Comparison of ENCODE assay signal across 9 cellular contexts in the genomic region with DNA sequence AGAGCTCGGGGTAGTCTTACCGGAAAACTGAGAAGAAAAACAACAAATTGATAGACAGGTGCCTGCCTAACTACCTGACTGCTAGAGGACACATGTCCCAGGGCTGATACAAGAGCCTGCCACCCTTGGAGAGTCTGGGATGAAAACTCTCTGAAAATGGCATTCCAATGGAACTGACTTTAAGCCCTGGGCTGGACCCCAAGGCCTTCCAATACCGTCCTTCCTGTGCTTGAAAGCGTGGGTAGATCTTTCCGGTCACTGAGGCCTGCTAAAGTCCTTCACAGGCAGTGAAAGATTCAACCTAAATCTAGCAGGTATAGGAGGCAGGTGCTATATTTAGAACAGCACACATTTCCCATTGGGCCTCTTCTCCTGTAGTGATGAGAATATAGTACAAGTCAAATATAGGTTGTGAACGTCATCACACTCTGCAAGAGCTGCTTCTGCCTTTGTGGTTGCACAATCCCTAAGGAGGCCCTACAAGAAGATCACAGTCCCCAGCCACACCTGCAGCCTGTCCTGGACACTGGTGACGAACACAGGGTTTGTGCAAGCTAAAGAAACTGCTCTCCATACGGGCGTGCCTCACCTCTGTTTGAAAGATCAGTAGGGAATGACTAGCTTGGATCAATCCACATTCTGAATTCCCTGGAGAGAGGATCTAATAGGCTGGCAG. TPM values are rescaled to one million over a fixed set of nuclear protein-coding genes. Genes with fewer than 3 reads are reported as not detected.
DNase-seq lines count a peak whose midpoint lies in the region; ATAC-seq and TF ChIP-seq lines count a peak whose summit lies in the region.
"Had no signal": no experiment of that assay in that cellular context is flagged by ENCODE, and none has a peak within 500 bp of the region (broad histone marks: within the 10 kb centered on the region; RNA-seq: fewer than 3 reads in every experiment).

No MANE protein-coding gene starts in this region.

- peak overlapping the region; percentile 96 for H3K4me3 ChIP-seq in OCI-LY3 (ENCODE audit: low read length)
- peak overlapping the region; percentile 68 to 82 for H3K4me3 ChIP-seq in duodenal mucosa (ENCODE audit: low read depth in 1 of 2, low read length in 2 of 2)
- peak overlapping the region; percentile 36 for H3K4me3 ChIP-seq in parathyroid adenoma (ENCODE audit: low read depth, low read length)

- H3K4me1 ChIP-seq in OCI-LY3 (ENCODE audit: low read length) (peaks cover 31% of the 10 kb centered on the region), duodenal mucosa (ENCODE audit: control insufficient read depth in 1 of 2, insufficient read depth in 2 of 2, low read length in 2 of 2) (peaks cover 9 to 14% of the 10 kb centered on the region in 2 donors), parathyroid adenoma (peaks cover 4% of the 10 kb centered on the region)

- H3K4me2 ChIP-seq in OCI-LY3 (ENCODE audit: low read length): peak overlapping the region; percentile 77
- peak overlapping the region; percentile 52 for H3K4me2 ChIP-seq in parathyroid adenoma (ENCODE audit: low read length)

- no peaks in the 10 kb centered on the region for H4K20me1 ChIP-seq in OCI-LY3 (ENCODE audit: insufficient read depth, low read length)

- peaks cover 36% of the 10 kb centered on the region for H3K79me2 ChIP-seq in OCI-LY3 (ENCODE audit: low read length)
- H3K79me2 ChIP-seq in parathyroid adenoma: no peaks in the 10 kb centered on the region

- peaks cover 16% of the 10 kb centered on the region for H3K36me3 ChIP-seq in OCI-LY3 (replicated peaks; ENCODE audit: low read depth, low read length)
- H3K36me3 ChIP-seq in duodenal mucosa (ENCODE audit: control insufficient read depth in 1 of 2, insufficient read depth in 2 of 2, low read length in 2 of 2): no peaks in the 10 kb centered on the region
- H3K36me3 ChIP-seq in parathyroid adenoma (ENCODE audit: control insufficient read depth, insufficient read depth, low read length): no peaks in the 10 kb centered on the region
- H3K36me3 ChIP-seq: pancreas had no signal

- no peak for TF ChIP-seq CTCF in GM20000 (IDR thresholded peaks at IDR 0.05; ENCODE audit: extremely low read depth, missing control alignments)
- no peak for TF ChIP-seq CTCF in OCI-LY3 (IDR thresholded peaks at IDR 0.05; ENCODE audit: low read depth, low read length)
- no peak for TF ChIP-seq CTCF in parathyroid adenoma (IDR thresholded peaks at IDR 0.05)

- H3K9ac ChIP-seq in OCI-LY3 (ENCODE audit: low read length): peak overlapping the region; percentile 67
- H3K9ac ChIP-seq in duodenal mucosa (ENCODE audit: low read depth in 1 of 2, low read length in 2 of 2): no peak overlapping the region
- no peak overlapping the region for H3K9ac ChIP-seq in parathyroid adenoma

- H3K27me3 ChIP-seq in OCI-LY3 (ENCODE audit: low read depth, low read length) (no peaks in the 10 kb centered on the region), duodenal mucosa (ENCODE audit: control insufficient read depth in 1 of 2, insufficient read depth in 2 of 2, low read length in 2 of 2) (no peaks in the 10 kb centered on the region), parathyroid adenoma (ENCODE audit: control insufficient read depth, insufficient read depth, low read length) (no peaks in the 10 kb centered on the region)
- H3K27me3 ChIP-seq: pancreas had no signal

- ATAC-seq in HG03442 (IDR thresholded peaks at IDR 0.05; ENCODE audit: unreplicated experiment): no peak

- H2AFZ ChIP-seq in OCI-LY3 (ENCODE audit: low read depth, low read length) (peak overlapping the region; percentile 82), parathyroid adenoma (peak overlapping the region; percentile 89)

- H3K27ac ChIP-seq in OCI-LY3 (ENCODE audit: low read length) (peak overlapping the region; percentile 1; the same call in 1 of the 2 replicates), duodenal mucosa (ENCODE audit: low read depth, low read length) (no peak overlapping the region), parathyroid adenoma (peak overlapping the region; percentile 36)

- DNase-seq in GM20000 (ENCODE audit: low spot score) (peak; percentile 17), NCI-H1092 treated with DMSO at 0.1 percent for 48 hours (lab: John Stamatoyannopoulos, UW) (no peak), mesenteric fat pad (ENCODE audit: low spot score) (no peak)
- no peak for DNase-seq in stimulated activated CD8-positive, alpha-beta memory T cell treated with anti-CD3 and anti-CD28 coated beads, Interleukin-4, amount 100 ng/mL, for 48 hours

- H3K9me3 ChIP-seq in OCI-LY3 (ENCODE audit: insufficient read depth, low read length) (no peaks in the 10 kb centered on the region), duodenal mucosa (ENCODE audit: control insufficient read depth in 1 of 2, low read length in 2 of 2) (no peaks in the 10 kb centered on the region), parathyroid adenoma (ENCODE audit: control insufficient read depth, low read length) (no peaks in the 10 kb centered on the region)
- H3K9me3 ChIP-seq: pancreas had no signal

RNA-seq across cellular contexts. Expression of a gene that starts 0.8 kb away (rescaled TPM):
- 8.0 TPM for total RNA-seq in mesenteric fat pad

RNA-seq across cellular contexts. Expression of a gene that starts 0.8 kb away (rescaled TPM):
- 10.5 TPM for total RNA-seq in mesenteric fat pad

RNA-seq across cellular contexts. Expression of a gene that starts 11.1 kb away (rescaled TPM):
- total RNA-seq in mesenteric fat pad: not detected
- total RNA-seq: pancreas had no signal

Comparison
In these comparisons a context has a peak if more than half of its experiments do, and no peak if none do; other contexts are left out.
1. H3K4me3 ChIP-seq: peak in every context shown above with its lines; median percentile 96 in OCI-LY3; 75 in duodenal mucosa; 36 in parathyroid adenoma.